In the genomic region with DNA sequence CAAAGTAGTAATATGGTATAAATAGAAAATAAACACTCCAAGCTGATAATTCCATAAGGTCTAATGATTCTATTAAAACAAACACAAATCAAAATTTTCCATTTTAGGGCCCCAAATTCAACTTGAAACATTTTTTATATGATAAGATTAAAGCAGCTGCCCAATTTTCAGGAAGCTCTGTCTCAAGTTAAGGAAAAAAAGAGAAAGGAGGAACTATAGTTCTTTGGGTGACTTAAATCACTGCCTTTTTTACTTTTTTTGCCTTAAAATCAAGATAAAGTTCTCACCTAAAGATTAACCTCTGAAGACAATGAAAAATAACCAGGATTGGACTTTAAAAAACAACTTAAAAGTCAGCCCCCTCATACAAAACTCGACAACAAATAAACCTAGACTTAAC, we compare ENCODE assay signal across 2 cellular contexts.
TF ChIP-seq lines count a peak whose summit lies in the region.

No MANE protein-coding gene starts in this region.

TF ChIP-seq in SK-N-SH, 30 proteins besides CTCF, POLR2A, EP300 and RAD21 (continued from another document):
- TF ChIP-seq REST (IDR thresholded peaks at IDR 0.05; ENCODE audit: low read depth, low read length) = no peak
- TF ChIP-seq RCOR1 (IDR thresholded peaks at IDR 0.05; ENCODE audit: low read length) = no peak
- TF ChIP-seq SIN3A (IDR thresholded peaks at IDR 0.05; ENCODE audit: borderline replicate concordance, low read depth, low read length) = no peak
- no peak for TF ChIP-seq SMC3 (IDR thresholded peaks at IDR 0.05; ENCODE audit: low read depth, low read length)
- TF ChIP-seq TCF12 (IDR thresholded peaks at IDR 0.05) = no peak
- TF ChIP-seq NRF1 (IDR thresholded peaks at IDR 0.05; ENCODE audit: low read depth, low read length) = no peak
- TF ChIP-seq RXRA (IDR thresholded peaks at IDR 0.05; ENCODE audit: borderline replicate concordance, low read depth) = no peak
- TF ChIP-seq FOXM1 (IDR thresholded peaks at IDR 0.05; ENCODE audit: low read depth) = no peak
- no peak for TF ChIP-seq RFX5 (IDR thresholded peaks at IDR 0.05; ENCODE audit: low read length)
- no peak for TF ChIP-seq IRF3 (IDR thresholded peaks at IDR 0.05; ENCODE audit: low read depth, low read length)
- TF ChIP-seq, protein P1, sequence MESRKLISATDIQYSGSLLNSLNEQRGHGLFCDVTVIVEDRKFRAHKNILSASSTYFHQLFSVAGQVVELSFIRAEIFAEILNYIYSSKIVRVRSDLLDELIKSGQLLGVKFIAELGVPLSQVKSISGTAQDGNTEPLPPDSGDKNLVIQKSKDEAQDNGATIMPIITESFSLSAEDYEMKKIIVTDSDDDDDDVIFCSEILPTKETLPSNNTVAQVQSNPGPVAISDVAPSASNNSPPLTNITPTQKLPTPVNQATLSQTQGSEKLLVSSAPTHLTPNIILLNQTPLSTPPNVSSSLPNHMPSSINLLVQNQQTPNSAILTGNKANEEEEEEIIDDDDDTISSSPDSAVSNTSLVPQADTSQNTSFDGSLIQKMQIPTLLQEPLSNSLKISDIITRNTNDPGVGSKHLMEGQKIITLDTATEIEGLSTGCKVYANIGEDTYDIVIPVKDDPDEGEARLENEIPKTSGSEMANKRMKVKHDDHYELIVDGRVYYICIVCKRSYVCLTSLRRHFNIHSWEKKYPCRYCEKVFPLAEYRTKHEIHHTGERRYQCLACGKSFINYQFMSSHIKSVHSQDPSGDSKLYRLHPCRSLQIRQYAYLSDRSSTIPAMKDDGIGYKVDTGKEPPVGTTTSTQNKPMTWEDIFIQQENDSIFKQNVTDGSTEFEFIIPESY (IDR thresholded peaks at IDR 0.05; ENCODE audit: borderline replicate concordance, low read depth) = no peak
- no peak for TF ChIP-seq YY1 (IDR thresholded peaks at IDR 0.05; ENCODE audit: low read depth)
TF ChIP-seq in SK-N-SH: peak in this region for 0.

TF ChIP-seq in SK-N-SH treated with all-trans-retinoic acid at 6 μM for 48 hours, 23 proteins besides CTCF, POLR2A, EP300 and RAD21 (continued from another document):
- TF ChIP-seq, protein P2, sequence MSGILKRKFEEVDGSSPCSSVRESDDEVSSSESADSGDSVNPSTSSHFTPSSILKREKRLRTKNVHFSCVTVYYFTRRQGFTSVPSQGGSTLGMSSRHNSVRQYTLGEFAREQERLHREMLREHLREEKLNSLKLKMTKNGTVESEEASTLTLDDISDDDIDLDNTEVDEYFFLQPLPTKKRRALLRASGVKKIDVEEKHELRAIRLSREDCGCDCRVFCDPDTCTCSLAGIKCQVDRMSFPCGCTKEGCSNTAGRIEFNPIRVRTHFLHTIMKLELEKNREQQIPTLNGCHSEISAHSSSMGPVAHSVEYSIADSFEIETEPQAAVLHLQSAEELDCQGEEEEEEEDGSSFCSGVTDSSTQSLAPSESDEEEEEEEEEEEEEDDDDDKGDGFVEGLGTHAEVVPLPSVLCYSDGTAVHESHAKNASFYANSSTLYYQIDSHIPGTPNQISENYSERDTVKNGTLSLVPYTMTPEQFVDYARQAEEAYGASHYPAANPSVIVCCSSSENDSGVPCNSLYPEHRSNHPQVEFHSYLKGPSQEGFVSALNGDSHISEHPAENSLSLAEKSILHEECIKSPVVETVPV (CRISPR knock-in tag; IDR thresholded peaks at IDR 0.05) = no peak
